ENCODE assay signal across 19 cellular contexts in the genomic region with DNA sequence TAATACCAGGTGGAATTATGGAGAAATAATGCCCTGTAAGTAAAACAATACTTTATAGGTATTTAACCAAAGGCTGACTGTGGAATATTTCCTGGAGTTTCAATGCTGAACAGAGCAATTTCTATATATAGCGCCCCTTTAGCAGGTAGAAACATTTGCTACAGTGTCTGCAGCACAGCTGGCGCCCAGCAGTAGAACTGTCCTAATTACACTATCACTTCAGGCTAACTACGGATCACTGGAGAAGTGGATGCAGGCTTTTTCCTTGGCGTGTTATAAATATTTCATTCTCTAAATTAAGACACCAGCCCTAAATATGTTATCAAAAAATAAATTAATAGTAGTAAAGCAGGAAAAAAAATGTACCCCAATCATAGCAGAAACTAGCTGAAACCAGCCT. TPM values are rescaled to one million over a fixed set of nuclear protein-coding genes. Genes with fewer than 3 reads are reported as not detected.
DNase-seq lines count a peak whose midpoint lies in the region; ATAC-seq and TF ChIP-seq lines count a peak whose summit lies in the region.
"Had no signal": no experiment of that assay in that cellular context is flagged by ENCODE, and none has a peak within 500 bp of the region (broad histone marks: within the 10 kb centered on the region; RNA-seq: fewer than 3 reads in every experiment).

No MANE protein-coding gene starts in this region.

- H3K9me3 Mint-ChIP-seq in HFFc6, result no peaks in the 10 kb centered on the region

- H3K27ac ChIP-seq in iPS-18a (ENCODE audit: low read length), result no peak overlapping the region
- H3K27ac ChIP-seq: A549, gastroesophageal sphincter, HL-60, vagina had no signal

- TF ChIP-seq CTCF in HFFc6 (IDR thresholded peaks at IDR 0.05), result no peak
- TF ChIP-seq CTCF in mucosa of descending colon (IDR thresholded peaks at IDR 0.05), result no peak

- H3K36me3 ChIP-seq in iPS-18a (ENCODE audit: control insufficient read depth, low read depth, low read length), result peaks cover 4% of the 10 kb centered on the region
- no peaks in the 10 kb centered on the region for H3K36me3 ChIP-seq in mucosa of descending colon (ENCODE audit: low read depth)
- H3K36me3 ChIP-seq: gastroesophageal sphincter, vagina had no signal

- ATAC-seq in HG03460 (IDR thresholded peaks at IDR 0.05; ENCODE audit: unreplicated experiment), result no peak
- ATAC-seq in mucosa of descending colon, result no peak
- ATAC-seq: A549, gastroesophageal sphincter, GM12878, left lobe of liver had no signal

- no peaks in the 10 kb centered on the region for H3K9me3 ChIP-seq in iPS-18a (ENCODE audit: control insufficient read depth, low read depth, low read length)
- H3K9me3 ChIP-seq in mucosa of descending colon, result no peaks in the 10 kb centered on the region
- H3K9me3 ChIP-seq: A549, gastroesophageal sphincter, vagina had no signal

- no peak overlapping the region for H3K27ac Mint-ChIP-seq in HFFc6

- intact Hi-C loops in mucosa of descending colon (cut with DNase I, micrococcal nuclease), result no loop called here

- DNase-seq in NCI-H1417 (lab: John Stamatoyannopoulos, UW) (peak; percentile 3 to 52 (median 16)), NCI-H1417 treated with DMSO at 0.1 percent for 48 hours (lab: John Stamatoyannopoulos, UW) (no peak), NCI-H69 (lab: John Stamatoyannopoulos, UW) (peak; percentile 0), renal cortical epithelial cell (ENCODE audit: low read depth) (peak; percentile 22), HFFc6 (no peak), mucosa of descending colon (no peak)
- DNase-seq: effector CD4-positive, alpha-beta T cell; NCI-H774; occipital lobe; SIG-M5; stimulated activated CD4-positive, alpha-beta T cell treated with anti-CD3 and anti-CD28 coated beads, Interleukin-1b, Interleukin-23, amount 100 ng/mL, for 48 hours had no signal

- no peaks in the 10 kb centered on the region for H3K4me1 Mint-ChIP-seq in HFFc6 (ENCODE audit: low read depth)

- H3K9ac ChIP-seq in iPS-18a (ENCODE audit: low read length), result no peak overlapping the region

- H3K27me3 Mint-ChIP-seq in HFFc6 (ENCODE audit: insufficient read depth), result peaks cover 27% of the 10 kb centered on the region

- peaks cover 57% of the 10 kb centered on the region for H3K27me3 ChIP-seq in iPS-18a (ENCODE audit: control insufficient read depth, insufficient read depth, low read length)

- H3K4me3 Mint-ChIP-seq in HFFc6, result no peak overlapping the region

- peaks cover 9% of the 10 kb centered on the region for H3K4me1 ChIP-seq in iPS-18a (ENCODE audit: control insufficient read depth, low read depth, low read length)
- H3K4me1 ChIP-seq in mucosa of descending colon (ENCODE audit: low read depth), result peaks cover 9% of the 10 kb centered on the region
- H3K4me1 ChIP-seq: A549 had no signal

- H3K36me3 Mint-ChIP-seq in HFFc6 (ENCODE audit: low read depth), result no peaks in the 10 kb centered on the region

- H3K4me3 ChIP-seq in iPS-18a (ENCODE audit: low read length), result peak overlapping the region; percentile 77
- H3K4me3 ChIP-seq in mucosa of descending colon, result no peak overlapping the region
- H3K4me3 ChIP-seq: A549, GM12878, vagina had no signal

RNA-seq across cellular contexts. Expression of a gene that starts 3.1 kb away (rescaled TPM):
- total RNA-seq in renal cortical epithelial cell (68.7 and 266 TPM in 2 replicates), mucosa of descending colon (under 1 TPM; 0.26 to 0.43 (median 0.32) TPM)
- total RNA-seq in HFFc6 (2021; fragmentation: NEBNext Ultra II Directional; extraction: Animal tissue kit (Norgen Biotek cat#: 25700)), result not detected
- total RNA-seq: left lobe of liver, vagina had no signal

Comparison
In these comparisons a context has a peak if more than half of its experiments do, and no peak if none do; other contexts are left out.
1. DNase-seq: peak in NCI-H1417 (3 of 3), NCI-H69 (single experiment) and renal cortical epithelial cell (single experiment); none in NCI-H1417 treated with DMSO at 0.1 percent for 48 hours (single experiment), HFFc6 (single experiment) and mucosa of descending colon (0 of 3).
2. RNA of a gene that starts 3.1 kb away (total RNA-seq): 68.7 to 266 TPM in renal cortical epithelial cell; 0.26 to 0.43 TPM in mucosa of descending colon and not detected in HFFc6; every median in the first group is over 10 times any median in the second.